ENCODE assay signal across 9 cellular contexts in the genomic region with DNA sequence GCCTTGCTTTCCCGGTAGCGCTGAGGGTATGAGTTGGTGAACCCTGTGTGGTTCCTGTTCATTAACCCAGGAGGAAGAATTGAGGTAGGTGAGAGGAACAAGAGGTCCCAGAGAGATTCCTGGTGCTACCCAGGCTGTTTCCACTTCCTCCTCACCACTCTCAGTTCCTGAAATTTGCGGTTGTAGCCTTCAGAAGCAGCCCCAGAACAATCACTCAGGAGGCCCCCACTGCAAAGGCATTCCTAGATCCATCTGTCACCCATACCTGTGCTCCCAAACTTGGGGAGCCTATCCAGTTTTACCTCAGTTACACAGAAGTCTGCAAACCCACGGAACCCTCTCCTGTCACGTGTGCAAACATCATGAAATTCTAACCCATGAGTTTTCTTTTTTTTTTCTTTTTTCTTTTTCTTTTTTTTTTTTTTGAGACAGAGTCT. TPM values are rescaled to one million over a fixed set of nuclear protein-coding genes. Genes with fewer than 3 reads are reported as not detected.
DNase-seq lines count a peak whose midpoint lies in the region; ATAC-seq and TF ChIP-seq lines count a peak whose summit lies in the region.
"Had no signal": no experiment of that assay in that cellular context is flagged by ENCODE, and none has a peak within 500 bp of the region (broad histone marks: within the 10 kb centered on the region; RNA-seq: fewer than 3 reads in every experiment).

No MANE protein-coding gene starts in this region.

- H2AFZ ChIP-seq in smooth muscle cell (ENCODE audit: low read depth) = no peak overlapping the region

- H3K27me3 ChIP-seq in heart left ventricle (no peaks in the 10 kb centered on the region), upper lobe of left lung (no peaks in the 10 kb centered on the region), smooth muscle cell (ENCODE audit: low read depth) (no peaks in the 10 kb centered on the region)

- DNase-seq in heart left ventricle = no peak
- no peak for DNase-seq in cardiac septum (ENCODE audit: low spot score)
- DNase-seq in NAMALWA (ENCODE audit: low spot score) = peak; percentile 63
- DNase-seq in upper lobe of left lung = no peak
- no peak for DNase-seq in smooth muscle cell (lab: John Stamatoyannopoulos, UW; ENCODE audit: unreplicated experiment)
- no peak for DNase-seq in NCI-H146 treated with DMSO at 0.1 percent for 48 hours (lab: John Stamatoyannopoulos, UW; ENCODE audit: unreplicated experiment)
- no peak for DNase-seq in NCI-H82 (lab: John Stamatoyannopoulos, UW)
- DNase-seq: small intestine had no signal

- H3K4me1 ChIP-seq in heart left ventricle = peaks cover 0 to 15% (median 0%) of the 10 kb centered on the region in 12 donors
- H3K4me1 ChIP-seq in upper lobe of left lung = no peaks in the 10 kb centered on the region
- H3K4me1 ChIP-seq in smooth muscle cell (ENCODE audit: low read depth) = no peaks in the 10 kb centered on the region

- TF ChIP-seq EP300 in upper lobe of left lung (IDR thresholded peaks at IDR 0.05) = no peak

- TF ChIP-seq CTCF in heart left ventricle (IDR thresholded peaks at IDR 0.05) (no peak), upper lobe of left lung (IDR thresholded peaks at IDR 0.05) (no peak), smooth muscle cell (IDR thresholded peaks at IDR 0.05; ENCODE audit: borderline replicate concordance, insufficient read depth, poor library complexity, severe bottlenecking) (no peak)

- H3K4me3 ChIP-seq in heart left ventricle (no peak overlapping the region), upper lobe of left lung (no peak overlapping the region), smooth muscle cell (no peak overlapping the region)

- H3K27ac ChIP-seq in heart left ventricle = no peak overlapping the region
- H3K27ac ChIP-seq in upper lobe of left lung = no peak overlapping the region
- no peak overlapping the region for H3K27ac ChIP-seq in smooth muscle cell (ENCODE audit: low read depth)

- no peak overlapping the region for H3K4me2 ChIP-seq in smooth muscle cell

- WGBS in heart left ventricle, 4 donors = 74 to 83% (median 79%) methylated on average over 5 of the region's 5 CpGs
- 54 to 59% methylated on average over 5 of the region's 5 CpGs for WGBS in upper lobe of left lung, 2 donors
- WGBS in smooth muscle cell (ENCODE audit: low lambda C conversion rate) = 94% methylated on average over 5 of the region's 5 CpGs

- TF ChIP-seq POLR2A in heart left ventricle (IDR thresholded peaks at IDR 0.05) (no peak), upper lobe of left lung (IDR thresholded peaks at IDR 0.05) (no peak)

- ATAC-seq in heart left ventricle (peak in 3 of 4 donors; percentile 28 to 53 (median 52)), HG02870 (IDR thresholded peaks at IDR 0.05; ENCODE audit: unreplicated experiment) (peak; percentile 70), upper lobe of left lung (ENCODE audit: low FRiP score in 2 of 2) (peak; percentile 19 to 82)

- H3K79me2 ChIP-seq in smooth muscle cell (ENCODE audit: low read depth) = no peaks in the 10 kb centered on the region

- H3F3A ChIP-seq in smooth muscle cell (ENCODE audit: low read depth) = no peaks in the 10 kb centered on the region

- H4K20me1 ChIP-seq in smooth muscle cell (ENCODE audit: low read depth) = no peaks in the 10 kb centered on the region

- H3K36me3 ChIP-seq in heart left ventricle (no peaks in the 10 kb centered on the region), upper lobe of left lung (no peaks in the 10 kb centered on the region), smooth muscle cell (ENCODE audit: low read depth) (no peaks in the 10 kb centered on the region)

- intact Hi-C loops in heart left ventricle (cut with DNase I) = no loop called here
- intact Hi-C loops in cardiac septum (cut with DNase I) = no loop called here

- no peak overlapping the region for H3K9ac ChIP-seq in smooth muscle cell (ENCODE audit: low read depth)

- H3K9me3 ChIP-seq in heart left ventricle (no peaks in the 10 kb centered on the region), upper lobe of left lung (no peaks in the 10 kb centered on the region), smooth muscle cell (replicated peaks; ENCODE audit: low read depth) (no peaks in the 10 kb centered on the region)

RNA-seq across cellular contexts. Expression of a gene that starts 9.0 kb away (rescaled TPM):
- total RNA-seq in heart left ventricle (10 to 100 TPM in 8 of 9 donors, 1 to 10 TPM in 1; 9.2 to 35.6 (median 13.7) TPM), cardiac septum (20.0 TPM), upper lobe of left lung (10 to 100 TPM; 20.5 to 70.2 (median 34.4) TPM), smooth muscle cell (8.9 and 13.7 TPM in 2 replicates)
- polyA plus RNA-seq in heart left ventricle (1 to 10 TPM; 4.0 to 8.3 TPM), smooth muscle cell (7.5 and 7.9 TPM in 2 replicates)
